In the genomic region with DNA sequence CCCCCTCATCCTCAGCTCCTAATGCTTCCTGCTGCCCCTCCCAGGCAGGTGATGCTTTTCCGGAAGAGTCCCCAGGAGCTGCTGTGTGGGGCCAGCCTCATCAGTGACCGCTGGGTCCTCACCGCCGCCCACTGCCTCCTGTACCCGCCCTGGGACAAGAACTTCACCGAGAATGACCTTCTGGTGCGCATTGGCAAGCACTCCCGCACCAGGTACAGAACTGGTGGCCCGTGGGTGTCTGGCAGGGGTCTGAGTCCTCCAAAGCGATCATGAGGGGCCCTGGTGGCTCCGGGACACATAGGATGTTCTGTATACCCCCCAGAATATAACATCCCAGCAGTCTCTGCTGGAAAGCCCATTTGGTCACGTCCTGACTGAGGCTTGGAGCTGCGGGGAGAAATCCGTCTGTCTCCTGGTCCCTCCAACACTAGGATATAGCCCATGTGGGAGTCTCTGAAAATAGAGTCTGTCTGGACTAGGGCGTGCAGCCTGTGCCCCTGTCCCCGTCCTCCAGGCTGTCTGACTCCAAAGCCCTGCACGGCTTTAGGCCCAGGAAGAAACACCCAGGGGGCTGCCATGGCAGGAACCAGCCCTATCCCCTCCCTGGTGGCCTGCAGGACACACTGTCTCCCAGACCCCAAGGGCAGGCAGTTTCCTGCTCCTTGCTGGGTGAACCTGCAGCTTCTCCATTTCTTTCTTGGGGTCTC, we compare ENCODE assay signal across 3 cellular contexts.
TF ChIP-seq lines count a peak whose summit lies in the region.

No MANE protein-coding gene starts in this region.

TF ChIP-seq in A549, 52 proteins besides CTCF, POLR2A, EP300 and RAD21:
- TF ChIP-seq CEBPB (IDR thresholded peaks at IDR 0.05) (no peak), NPAS2 (CRISPR knock-in tag; IDR thresholded peaks at IDR 0.05; ENCODE audit: borderline replicate concordance) (no peak)

TF ChIP-seq in K562, 482 proteins besides CTCF, POLR2A, EP300 and RAD21:
- TF ChIP-seq, protein P1, sequence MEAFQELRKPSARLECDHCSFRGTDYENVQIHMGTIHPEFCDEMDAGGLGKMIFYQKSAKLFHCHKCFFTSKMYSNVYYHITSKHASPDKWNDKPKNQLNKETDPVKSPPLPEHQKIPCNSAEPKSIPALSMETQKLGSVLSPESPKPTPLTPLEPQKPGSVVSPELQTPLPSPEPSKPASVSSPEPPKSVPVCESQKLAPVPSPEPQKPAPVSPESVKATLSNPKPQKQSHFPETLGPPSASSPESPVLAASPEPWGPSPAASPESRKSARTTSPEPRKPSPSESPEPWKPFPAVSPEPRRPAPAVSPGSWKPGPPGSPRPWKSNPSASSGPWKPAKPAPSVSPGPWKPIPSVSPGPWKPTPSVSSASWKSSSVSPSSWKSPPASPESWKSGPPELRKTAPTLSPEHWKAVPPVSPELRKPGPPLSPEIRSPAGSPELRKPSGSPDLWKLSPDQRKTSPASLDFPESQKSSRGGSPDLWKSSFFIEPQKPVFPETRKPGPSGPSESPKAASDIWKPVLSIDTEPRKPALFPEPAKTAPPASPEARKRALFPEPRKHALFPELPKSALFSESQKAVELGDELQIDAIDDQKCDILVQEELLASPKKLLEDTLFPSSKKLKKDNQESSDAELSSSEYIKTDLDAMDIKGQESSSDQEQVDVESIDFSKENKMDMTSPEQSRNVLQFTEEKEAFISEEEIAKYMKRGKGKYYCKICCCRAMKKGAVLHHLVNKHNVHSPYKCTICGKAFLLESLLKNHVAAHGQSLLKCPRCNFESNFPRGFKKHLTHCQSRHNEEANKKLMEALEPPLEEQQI (IDR thresholded peaks at IDR 0.05), result no peak
- TF ChIP-seq SUPT5H (IDR thresholded peaks at IDR 0.05) (no peak), KDM4B (IDR thresholded peaks at IDR 0.05; ENCODE audit: borderline replicate concordance in 2 of 2, low read depth in 1 of 2) (no peak), ZNF79 (CRISPR knock-in tag; IDR thresholded peaks at IDR 0.05; ENCODE audit: low read depth) (no peak), KLF6 (CRISPR knock-in tag; IDR thresholded peaks at IDR 0.05; ENCODE audit: borderline replicate concordance) (no peak), ZNF184 (CRISPR knock-in tag; IDR thresholded peaks at IDR 0.05) (no peak), BCOR (IDR thresholded peaks at IDR 0.05) (no peak)
- TF ChIP-seq, protein P2, sequence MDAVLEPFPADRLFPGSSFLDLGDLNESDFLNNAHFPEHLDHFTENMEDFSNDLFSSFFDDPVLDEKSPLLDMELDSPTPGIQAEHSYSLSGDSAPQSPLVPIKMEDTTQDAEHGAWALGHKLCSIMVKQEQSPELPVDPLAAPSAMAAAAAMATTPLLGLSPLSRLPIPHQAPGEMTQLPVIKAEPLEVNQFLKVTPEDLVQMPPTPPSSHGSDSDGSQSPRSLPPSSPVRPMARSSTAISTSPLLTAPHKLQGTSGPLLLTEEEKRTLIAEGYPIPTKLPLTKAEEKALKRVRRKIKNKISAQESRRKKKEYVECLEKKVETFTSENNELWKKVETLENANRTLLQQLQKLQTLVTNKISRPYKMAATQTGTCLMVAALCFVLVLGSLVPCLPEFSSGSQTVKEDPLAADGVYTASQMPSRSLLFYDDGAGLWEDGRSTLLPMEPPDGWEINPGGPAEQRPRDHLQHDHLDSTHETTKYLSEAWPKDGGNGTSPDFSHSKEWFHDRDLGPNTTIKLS (IDR thresholded peaks at IDR 0.05; ENCODE audit: borderline replicate concordance, low read depth), result no peak
- TF ChIP-seq, protein P3, sequence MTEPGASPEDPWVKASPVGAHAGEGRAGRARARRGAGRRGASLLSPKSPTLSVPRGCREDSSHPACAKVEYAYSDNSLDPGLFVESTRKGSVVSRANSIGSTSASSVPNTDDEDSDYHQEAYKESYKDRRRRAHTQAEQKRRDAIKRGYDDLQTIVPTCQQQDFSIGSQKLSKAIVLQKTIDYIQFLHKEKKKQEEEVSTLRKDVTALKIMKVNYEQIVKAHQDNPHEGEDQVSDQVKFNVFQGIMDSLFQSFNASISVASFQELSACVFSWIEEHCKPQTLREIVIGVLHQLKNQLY (CRISPR knock-in tag; conservative IDR thresholded peaks at IDR 0.05), result no peak
- TF ChIP-seq, protein P4, sequence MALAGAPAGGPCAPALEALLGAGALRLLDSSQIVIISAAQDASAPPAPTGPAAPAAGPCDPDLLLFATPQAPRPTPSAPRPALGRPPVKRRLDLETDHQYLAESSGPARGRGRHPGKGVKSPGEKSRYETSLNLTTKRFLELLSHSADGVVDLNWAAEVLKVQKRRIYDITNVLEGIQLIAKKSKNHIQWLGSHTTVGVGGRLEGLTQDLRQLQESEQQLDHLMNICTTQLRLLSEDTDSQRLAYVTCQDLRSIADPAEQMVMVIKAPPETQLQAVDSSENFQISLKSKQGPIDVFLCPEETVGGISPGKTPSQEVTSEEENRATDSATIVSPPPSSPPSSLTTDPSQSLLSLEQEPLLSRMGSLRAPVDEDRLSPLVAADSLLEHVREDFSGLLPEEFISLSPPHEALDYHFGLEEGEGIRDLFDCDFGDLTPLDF (CRISPR knock-in tag; IDR thresholded peaks at IDR 0.05), result no peak
- TF ChIP-seq, protein P5, sequence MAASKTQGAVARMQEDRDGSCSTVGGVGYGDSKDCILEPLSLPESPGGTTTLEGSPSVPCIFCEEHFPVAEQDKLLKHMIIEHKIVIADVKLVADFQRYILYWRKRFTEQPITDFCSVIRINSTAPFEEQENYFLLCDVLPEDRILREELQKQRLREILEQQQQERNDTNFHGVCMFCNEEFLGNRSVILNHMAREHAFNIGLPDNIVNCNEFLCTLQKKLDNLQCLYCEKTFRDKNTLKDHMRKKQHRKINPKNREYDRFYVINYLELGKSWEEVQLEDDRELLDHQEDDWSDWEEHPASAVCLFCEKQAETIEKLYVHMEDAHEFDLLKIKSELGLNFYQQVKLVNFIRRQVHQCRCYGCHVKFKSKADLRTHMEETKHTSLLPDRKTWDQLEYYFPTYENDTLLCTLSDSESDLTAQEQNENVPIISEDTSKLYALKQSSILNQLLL (CRISPR knock-in tag; IDR thresholded peaks at IDR 0.05; ENCODE audit: borderline replicate concordance), result no peak

TF ChIP-seq in WTC11, 78 proteins besides CTCF, POLR2A, EP300 and RAD21:
- TF ChIP-seq, protein P6, sequence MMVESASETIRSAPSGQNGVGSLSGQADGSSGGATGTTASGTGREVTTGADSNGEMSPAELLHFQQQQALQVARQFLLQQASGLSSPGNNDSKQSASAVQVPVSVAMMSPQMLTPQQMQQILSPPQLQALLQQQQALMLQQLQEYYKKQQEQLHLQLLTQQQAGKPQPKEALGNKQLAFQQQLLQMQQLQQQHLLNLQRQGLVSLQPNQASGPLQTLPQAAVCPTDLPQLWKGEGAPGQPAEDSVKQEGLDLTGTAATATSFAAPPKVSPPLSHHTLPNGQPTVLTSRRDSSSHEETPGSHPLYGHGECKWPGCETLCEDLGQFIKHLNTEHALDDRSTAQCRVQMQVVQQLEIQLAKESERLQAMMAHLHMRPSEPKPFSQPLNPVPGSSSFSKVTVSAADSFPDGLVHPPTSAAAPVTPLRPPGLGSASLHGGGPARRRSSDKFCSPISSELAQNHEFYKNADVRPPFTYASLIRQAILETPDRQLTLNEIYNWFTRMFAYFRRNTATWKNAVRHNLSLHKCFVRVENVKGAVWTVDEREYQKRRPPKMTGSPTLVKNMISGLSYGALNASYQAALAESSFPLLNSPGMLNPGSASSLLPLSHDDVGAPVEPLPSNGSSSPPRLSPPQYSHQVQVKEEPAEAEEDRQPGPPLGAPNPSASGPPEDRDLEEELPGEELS (CRISPR knock-in tag; IDR thresholded peaks at IDR 0.05), result no peak
